12 cellular contexts compared by ENCODE assay signal in the genomic region with DNA sequence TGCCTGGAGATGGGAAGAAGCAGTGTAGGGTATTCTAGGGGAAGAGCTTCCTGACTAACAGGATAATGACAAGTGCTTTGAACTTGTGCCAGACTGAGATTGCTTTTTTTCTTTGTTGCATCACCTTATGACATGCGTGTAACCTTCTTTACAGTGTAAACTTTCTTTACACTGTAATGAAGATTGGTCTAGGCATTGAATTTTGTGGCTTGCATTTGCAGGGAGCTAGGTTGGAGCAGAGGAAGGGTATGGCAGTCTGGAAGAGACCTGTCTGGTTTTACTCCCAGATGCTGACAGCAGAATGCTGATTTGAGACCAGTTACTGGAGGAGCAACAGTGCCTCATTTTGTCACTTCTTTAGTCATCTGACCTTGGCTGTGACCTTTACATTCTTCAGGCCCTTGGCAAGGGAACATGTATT. TPM values are rescaled to one million over a fixed set of nuclear protein-coding genes. Genes with fewer than 3 reads are reported as not detected.
DNase-seq lines count a peak whose midpoint lies in the region; ATAC-seq, FAIRE-seq and TF ChIP-seq lines count a peak whose summit lies in the region.
"Had no signal": no experiment of that assay in that cellular context is flagged by ENCODE, and none has a peak within 500 bp of the region (broad histone marks: within the 10 kb centered on the region; RNA-seq: fewer than 3 reads in every experiment).

No MANE protein-coding gene starts in this region.

- H3K27me3 ChIP-seq in HepG2 (ENCODE audit: control insufficient read depth in 1 of 2, insufficient read depth in 2 of 2, low read length in 2 of 2), result no peaks in the 10 kb centered on the region; a peak in 1 of 5 replicates
- H3K27me3 ChIP-seq: Peyer's patch had no signal

- H3K9me3 ChIP-seq in HEK293 (ENCODE audit: control insufficient read depth, insufficient read depth, low read depth, low read length), result no peaks in the 10 kb centered on the region
- no peaks in the 10 kb centered on the region for H3K9me3 ChIP-seq in HepG2 (ENCODE audit: low read length)
- H3K9me3 ChIP-seq: Peyer's patch had no signal

- H3K27ac Mint-ChIP-seq in activated naive CD8-positive, alpha-beta T cell treated with anti-CD3 and anti-CD28 coated beads, Interleukin-2, amount 10 ng/mL, durations not matched to agents 7 days and 5 days, result peak overlapping the region; percentile 75

- H3K36me3 Mint-ChIP-seq in activated naive CD8-positive, alpha-beta T cell treated with anti-CD3 and anti-CD28 coated beads, Interleukin-2, amount 10 ng/mL, durations not matched to agents 7 days and 5 days, result peaks cover 51% of the 10 kb centered on the region

- no peak overlapping the region for H3K4me2 ChIP-seq in HepG2 (ENCODE audit: low read depth, low read length)

- intact Hi-C loops in HepG2 (cut with micrococcal nuclease; ENCODE audit: unreplicated experiment), result no loop called here

- TF ChIP-seq POLR2A in HepG2 (IDR thresholded peaks at IDR 0.05; ENCODE audit: insufficient read depth in 1 of 2, low read depth in 2 of 2, low read length in 2 of 2), result no peak

- no peaks in the 10 kb centered on the region for H3K27me3 Mint-ChIP-seq in activated naive CD8-positive, alpha-beta T cell treated with anti-CD3 and anti-CD28 coated beads, Interleukin-2, amount 10 ng/mL, durations not matched to agents 7 days and 5 days

- DNase-seq in AG09309 (ENCODE audit: low read depth) (peak; percentile 20), HepG2 (ENCODE audit: low spot score) (peak; percentile 25), KBM-7 (no peak), mesenteric fat pad (ENCODE audit: low spot score) (no peak)
- DNase-seq in activated naive CD8-positive, alpha-beta T cell treated with anti-CD3 and anti-CD28 coated beads, Interleukin-2, amount 10 ng/mL, durations not matched to agents 7 days and 5 days, result no peak
- DNase-seq: GDM1; NCI-H1092; Peyer's patch; stimulated activated CD4-positive, alpha-beta T cell treated with anti-CD3 and anti-CD28 coated beads, Interleukin-4, amount 100 ng/mL, for 24 hours had no signal

- no peak overlapping the region for H2AFZ ChIP-seq in HepG2 (ENCODE audit: low read length)

- TF ChIP-seq CTCF in AG09309 (IDR thresholded peaks at IDR 0.05; ENCODE audit: control insufficient read depth, insufficient read depth, low read depth, low read length, missing control alignments) (no peak), HEK293 (tag by site-specific recombination; IDR thresholded peaks at IDR 0.05) (no peak), HepG2 (CRISPR knock-in tag; IDR thresholded peaks at IDR 0.05) (no peak)

- H3K4me3 Mint-ChIP-seq in activated naive CD8-positive, alpha-beta T cell treated with anti-CD3 and anti-CD28 coated beads, Interleukin-2, amount 10 ng/mL, durations not matched to agents 7 days and 5 days, result no peak overlapping the region

- BruUV-seq in HepG2 (replicated peaks; lab: Mats Ljungman, UMichigan), result no TSS peak

- H3K36me3 ChIP-seq in HEK293 (ENCODE audit: control insufficient read depth in 2 of 2, insufficient read depth in 1 of 2, low read length in 2 of 2), result peaks cover 27 to 82% of the 10 kb centered on the region in 2 experiments
- peaks cover 5 to 22% of the 10 kb centered on the region in 2 experiments for H3K36me3 ChIP-seq in HepG2 (replicated peaks in 1 of 2; ENCODE audit: control insufficient read depth in 1 of 2, insufficient read depth in 2 of 2, low read length in 2 of 2)

- H3K4me1 ChIP-seq in HEK293 (ENCODE audit: control insufficient read depth, insufficient read depth, low read length), result peaks cover 3% of the 10 kb centered on the region; the same call in 1 of the 2 replicates
- H3K4me1 ChIP-seq in HepG2 (ENCODE audit: insufficient read depth, low read length), result peaks cover 48% of the 10 kb centered on the region

- no peak overlapping the region for H3K4me3 ChIP-seq in AG09309 (ENCODE audit: control insufficient read depth, low read depth, low read length)
- no peak overlapping the region for H3K4me3 ChIP-seq in HEK293 (ENCODE audit: low read depth, low read length)
- H3K4me3 ChIP-seq in HepG2 (replicated peaks in 1 of 3; ENCODE audit: insufficient read depth in 1 of 3, low read depth in 2 of 3, low read length in 3 of 3), result no peak overlapping the region
- H3K4me3 ChIP-seq: Peyer's patch had no signal

- no peak for ATAC-seq in activated naive CD8-positive, alpha-beta T cell treated with anti-CD3 and anti-CD28 coated beads, Interleukin-2, amount 10 ng/mL, durations not matched to agents 7 days and 5 days (ENCODE audit: low read depth)
- ATAC-seq in HepG2, result no peak
- ATAC-seq in GM21723 (IDR thresholded peaks at IDR 0.05; ENCODE audit: unreplicated experiment), result no peak
- ATAC-seq in GM18861 (IDR thresholded peaks at IDR 0.05; ENCODE audit: unreplicated experiment), result no peak

- H4K20me1 ChIP-seq in HepG2 (ENCODE audit: insufficient read depth, low read length), result peaks cover 22% of the 10 kb centered on the region

- H3K27ac ChIP-seq in HEK293 (ENCODE audit: extremely low read depth, low read depth, low read length) (no peak overlapping the region), HepG2 (ENCODE audit: extremely low read length, insufficient read depth, low read length) (no peak overlapping the region)
- H3K27ac ChIP-seq: Peyer's patch had no signal

- no peak for TF ChIP-seq RAD21 in HepG2 (CRISPR knock-in tag; IDR thresholded peaks at IDR 0.05)

- H3K4me1 Mint-ChIP-seq in activated naive CD8-positive, alpha-beta T cell treated with anti-CD3 and anti-CD28 coated beads, Interleukin-2, amount 10 ng/mL, durations not matched to agents 7 days and 5 days, result peaks cover 43% of the 10 kb centered on the region

- no peaks in the 10 kb centered on the region for H3K9me3 Mint-ChIP-seq in activated naive CD8-positive, alpha-beta T cell treated with anti-CD3 and anti-CD28 coated beads, Interleukin-2, amount 10 ng/mL, durations not matched to agents 7 days and 5 days

- TF ChIP-seq EP300 in HepG2 (IDR thresholded peaks at IDR 0.05; ENCODE audit: low read depth in 2 of 2, low read length in 2 of 2) (no peak), HepG2 (CRISPR knock-in tag; IDR thresholded peaks at IDR 0.05; ENCODE audit: borderline replicate concordance) (no peak)

- H3K9ac ChIP-seq in HepG2 (ENCODE audit: insufficient read depth, low read depth, low read length), result no peak overlapping the region

- no peak for FAIRE-seq in HepG2 (lab: Jason Lieb, UNC)

- in situ Hi-C loops in HepG2 (cut with HindIII; ENCODE audit: extremely low pct_ligation_motif_present, low pct_unique_long_range_greater_than_20kb) (no loop called here), KBM-7 (cut with MboI; ENCODE audit: low pct_unique_long_range_greater_than_20kb, low sequenced_read_pairs) (no loop called here)

- POLR2A ChIA-PET in HEK293 (lab: Yijun Ruan, JAX), result interaction anchor here (1.0 to 1.8 kb wide), 5 partner anchors 13 to 42 kb away, joined by 3 to 7 read pairs (median 3); no protein-coding TSS in a partner anchor
- POLR2A ChIA-PET in activated naive CD8-positive, alpha-beta T cell treated with anti-CD3 and anti-CD28 coated beads, Interleukin-2, amount 10 ng/mL, durations not matched to agents 7 days and 5 days (lab: Charles Lee), result interaction anchor here (0.7 to 1.7 kb wide), 2 partner anchors 21 to 317 kb away, joined by 3 to 6 read pairs; no protein-coding TSS in a partner anchor
- POLR2A ChIA-PET in HepG2 (lab: Yijun Ruan, JAX), result interaction anchor here (0.7 to 2.1 kb wide), 13 partner anchors 10 to 303 kb away, joined by 3 to 15 read pairs (median 3); a partner anchor contains a TSS

- CTCF ChIA-PET in HEK293 (lab: Yijun Ruan, JAX), result interaction anchor here (0.9 to 1.5 kb wide), 4 partner anchors 13 to 41 kb away, joined by 4 to 6 read pairs (median 4); no protein-coding TSS in a partner anchor
- CTCF ChIA-PET in HepG2 (lab: Yijun Ruan, JAX; ENCODE audit: low intra/inter-chr PET ratio, low total read pairs), result no interaction called here

- 81% methylated on average over 1 of the region's 1 CpG for WGBS in HepG2 (ENCODE audit: low lambda C conversion rate)

- H3K79me2 ChIP-seq in HepG2 (ENCODE audit: insufficient read depth, low read length), result peaks cover 37% of the 10 kb centered on the region

RNA-seq across cellular contexts. Expression of a gene that starts 5.6 kb away (rescaled TPM):
- 100 to 1,000 TPM; 178 to 181 TPM for total RNA-seq in activated naive CD8-positive, alpha-beta T cell treated with anti-CD3 and anti-CD28 coated beads, Interleukin-2, amount 10 ng/mL, durations not matched to agents 7 days and 5 days
- total RNA-seq in HepG2 (2016; rRNA removed; fragmentation: Illumina TruSeq; extraction: Trizol), result 83.4 and 88.1 TPM in 2 replicates
- 42.2 and 43.5 TPM in 2 replicates for total RNA-seq in HepG2 (2016; cell fraction: cytosol; rRNA removed; fragmentation: Illumina TruSeq; extraction: Trizol; ENCODE audit: low read depth)
- 83.5 and 97.1 TPM in 2 replicates for total RNA-seq in HepG2 (2016; cell fraction: insoluble cytoplasmic fraction; rRNA removed; fragmentation: Illumina TruSeq; extraction: Trizol)
- 57.3 and 60.8 TPM in 2 replicates for total RNA-seq in HepG2 (2016; cell fraction: membrane; rRNA removed; fragmentation: Illumina TruSeq; extraction: Trizol)
- 58.4 and 60.1 TPM in 2 replicates for total RNA-seq in HepG2 (2016; cell fraction: nucleus; rRNA removed; fragmentation: Illumina TruSeq; extraction: Trizol)
- polyA plus RNA-seq in HepG2 (2011; rRNA removed), result 66.8 and 71.4 TPM in 2 replicates
- polyA plus RNA-seq in HepG2 (2011; cell fraction: cytosol; rRNA removed), result 52.8 and 58.0 TPM in 2 replicates
- 181 and 193 TPM in 2 replicates for polyA plus RNA-seq in HepG2 (2011; cell fraction: nucleus; rRNA removed)
- polyA plus RNA-seq in HepG2 (2012), result 46.8 and 59.0 TPM in 2 replicates
- polyA plus RNA-seq in HepG2 (2016; cell fraction: cytosol; fragmentation: Illumina TruSeq; extraction: Trizol; ENCODE audit: low read depth), result 33.5 and 35.4 TPM in 2 replicates
- 91.3 and 93.6 TPM in 2 replicates for polyA plus RNA-seq in HepG2 (2016; cell fraction: insoluble cytoplasmic fraction; fragmentation: Illumina TruSeq; extraction: Trizol; ENCODE audit: low read depth)
- polyA plus RNA-seq in HepG2 (2016; cell fraction: membrane; fragmentation: Illumina TruSeq; extraction: Trizol; ENCODE audit: low read depth), result 43.2 and 43.8 TPM in 2 replicates
- polyA plus RNA-seq in HepG2 (2016; cell fraction: nucleus; fragmentation: Illumina TruSeq; extraction: Trizol; ENCODE audit: insufficient read depth, low read depth), result 125 and 136 TPM in 2 replicates
- polyA minus RNA-seq in HepG2 (2011; rRNA and poly(A)+ RNA removed; ENCODE audit: low replicate concordance), result 62.5 and 94.9 TPM in 2 replicates
- polyA minus RNA-seq in HepG2 (2011; cell fraction: cytosol; rRNA and poly(A)+ RNA removed), result 19.2 and 26.2 TPM in 2 replicates
- 62.4 and 65.9 TPM in 2 replicates for polyA minus RNA-seq in HepG2 (2011; cell fraction: nucleus; rRNA and poly(A)+ RNA removed)
- total RNA-seq in mesenteric fat pad, result 21.0 TPM

RNA-seq across cellular contexts. Expression of a gene that starts 28.2 kb away (rescaled TPM):
- total RNA-seq in activated naive CD8-positive, alpha-beta T cell treated with anti-CD3 and anti-CD28 coated beads, Interleukin-2, amount 10 ng/mL, durations not matched to agents 7 days and 5 days, result 10 to 100 TPM; 26.5 to 31.1 TPM
- total RNA-seq in HepG2 (2016; rRNA removed; fragmentation: Illumina TruSeq; extraction: Trizol) (7.8 and 20.2 TPM in 2 replicates), mesenteric fat pad (38.2 TPM)
- total RNA-seq in HepG2 (2016; cell fraction: cytosol; rRNA removed; fragmentation: Illumina TruSeq; extraction: Trizol; ENCODE audit: low read depth), result 4.1 and 4.5 TPM in 2 replicates
- total RNA-seq in HepG2 (2016; cell fraction: insoluble cytoplasmic fraction; rRNA removed; fragmentation: Illumina TruSeq; extraction: Trizol), result 6.4 and 19.4 TPM in 2 replicates
- total RNA-seq in HepG2 (2016; cell fraction: membrane; rRNA removed; fragmentation: Illumina TruSeq; extraction: Trizol), result 7.4 and 7.6 TPM in 2 replicates
- 22.3 and 27.4 TPM in 2 replicates for total RNA-seq in HepG2 (2016; cell fraction: nucleus; rRNA removed; fragmentation: Illumina TruSeq; extraction: Trizol)
- polyA plus RNA-seq in HepG2 (2011; rRNA removed), result 17.7 and 27.5 TPM in 2 replicates
- 11.6 and 12.5 TPM in 2 replicates for polyA plus RNA-seq in HepG2 (2011; cell fraction: cytosol; rRNA removed)
- polyA plus RNA-seq in HepG2 (2011; cell fraction: nucleus; rRNA removed), result 57.6 and 68.7 TPM in 2 replicates
- 14.7 and 15.9 TPM in 2 replicates for polyA plus RNA-seq in HepG2 (2012)
- 3.3 and 3.6 TPM in 2 replicates for polyA plus RNA-seq in HepG2 (2016; cell fraction: cytosol; fragmentation: Illumina TruSeq; extraction: Trizol; ENCODE audit: low read depth)
- polyA plus RNA-seq in HepG2 (2016; cell fraction: insoluble cytoplasmic fraction; fragmentation: Illumina TruSeq; extraction: Trizol; ENCODE audit: low read depth), result 6.0 and 8.7 TPM in 2 replicates
- 6.0 and 6.5 TPM in 2 replicates for polyA plus RNA-seq in HepG2 (2016; cell fraction: membrane; fragmentation: Illumina TruSeq; extraction: Trizol; ENCODE audit: low read depth)
- 38.9 and 42.1 TPM in 2 replicates for polyA plus RNA-seq in HepG2 (2016; cell fraction: nucleus; fragmentation: Illumina TruSeq; extraction: Trizol; ENCODE audit: insufficient read depth, low read depth)
- 55.8 and 92.1 TPM in 2 replicates for polyA minus RNA-seq in HepG2 (2011; rRNA and poly(A)+ RNA removed; ENCODE audit: low replicate concordance)
- 13.0 and 13.5 TPM in 2 replicates for polyA minus RNA-seq in HepG2 (2011; cell fraction: cytosol; rRNA and poly(A)+ RNA removed)
- 35.7 and 37.6 TPM in 2 replicates for polyA minus RNA-seq in HepG2 (2011; cell fraction: nucleus; rRNA and poly(A)+ RNA removed)

RNA-seq across cellular contexts. Expression of a gene that starts 34.2 kb away (rescaled TPM):
- 1 to 10 TPM; 1.1 to 1.3 TPM for total RNA-seq in activated naive CD8-positive, alpha-beta T cell treated with anti-CD3 and anti-CD28 coated beads, Interleukin-2, amount 10 ng/mL, durations not matched to agents 7 days and 5 days
- 86.4 and 93.3 TPM in 2 replicates for total RNA-seq in HepG2 (2016; rRNA removed; fragmentation: Illumina TruSeq; extraction: Trizol)
- 23.5 and 25.6 TPM in 2 replicates for total RNA-seq in HepG2 (2016; cell fraction: cytosol; rRNA removed; fragmentation: Illumina TruSeq; extraction: Trizol; ENCODE audit: low read depth)
- 85.9 and 101 TPM in 2 replicates for total RNA-seq in HepG2 (2016; cell fraction: insoluble cytoplasmic fraction; rRNA removed; fragmentation: Illumina TruSeq; extraction: Trizol)
- total RNA-seq in HepG2 (2016; cell fraction: membrane; rRNA removed; fragmentation: Illumina TruSeq; extraction: Trizol), result 44.9 and 52.0 TPM in 2 replicates
- 48.3 and 58.6 TPM in 2 replicates for total RNA-seq in HepG2 (2016; cell fraction: nucleus; rRNA removed; fragmentation: Illumina TruSeq; extraction: Trizol)
- polyA plus RNA-seq in HepG2 (2011; rRNA removed), result 47.9 and 56.8 TPM in 2 replicates
- 46.8 and 58.3 TPM in 2 replicates for polyA plus RNA-seq in HepG2 (2011; cell fraction: cytosol; rRNA removed)
- polyA plus RNA-seq in HepG2 (2011; cell fraction: nucleus; rRNA removed), result 69.7 and 70.5 TPM in 2 replicates
- polyA plus RNA-seq in HepG2 (2012), result 37.6 and 45.0 TPM in 2 replicates
- polyA plus RNA-seq in HepG2 (2016; cell fraction: cytosol; fragmentation: Illumina TruSeq; extraction: Trizol; ENCODE audit: low read depth), result 19.9 and 22.2 TPM in 2 replicates
- polyA plus RNA-seq in HepG2 (2016; cell fraction: insoluble cytoplasmic fraction; fragmentation: Illumina TruSeq; extraction: Trizol; ENCODE audit: low read depth), result 75.8 and 91.5 TPM in 2 replicates
- 36.6 and 40.8 TPM in 2 replicates for polyA plus RNA-seq in HepG2 (2016; cell fraction: membrane; fragmentation: Illumina TruSeq; extraction: Trizol; ENCODE audit: low read depth)
- 92.3 and 96.2 TPM in 2 replicates for polyA plus RNA-seq in HepG2 (2016; cell fraction: nucleus; fragmentation: Illumina TruSeq; extraction: Trizol; ENCODE audit: insufficient read depth, low read depth)
- 46.1 and 86.9 TPM in 2 replicates for polyA minus RNA-seq in HepG2 (2011; rRNA and poly(A)+ RNA removed; ENCODE audit: low replicate concordance)
- 31.6 and 35.2 TPM in 2 replicates for polyA minus RNA-seq in HepG2 (2011; cell fraction: cytosol; rRNA and poly(A)+ RNA removed)
- 26.5 and 27.4 TPM in 2 replicates for polyA minus RNA-seq in HepG2 (2011; cell fraction: nucleus; rRNA and poly(A)+ RNA removed)
- 14.9 TPM for total RNA-seq in mesenteric fat pad

RNA-seq across cellular contexts. Expression of a gene that starts 37.4 kb away (rescaled TPM):
- 10 to 100 TPM; 11.7 to 15.1 TPM for total RNA-seq in activated naive CD8-positive, alpha-beta T cell treated with anti-CD3 and anti-CD28 coated beads, Interleukin-2, amount 10 ng/mL, durations not matched to agents 7 days and 5 days
- 36.5 and 41.8 TPM in 2 replicates for total RNA-seq in HepG2 (2016; rRNA removed; fragmentation: Illumina TruSeq; extraction: Trizol)
- 22.0 and 26.3 TPM in 2 replicates for total RNA-seq in HepG2 (2016; cell fraction: cytosol; rRNA removed; fragmentation: Illumina TruSeq; extraction: Trizol; ENCODE audit: low read depth)
- total RNA-seq in HepG2 (2016; cell fraction: insoluble cytoplasmic fraction; rRNA removed; fragmentation: Illumina TruSeq; extraction: Trizol), result 41.4 and 43.5 TPM in 2 replicates
- total RNA-seq in HepG2 (2016; cell fraction: membrane; rRNA removed; fragmentation: Illumina TruSeq; extraction: Trizol), result 46.0 and 47.2 TPM in 2 replicates
- total RNA-seq in HepG2 (2016; cell fraction: nucleus; rRNA removed; fragmentation: Illumina TruSeq; extraction: Trizol), result 30.2 and 30.9 TPM in 2 replicates
- polyA plus RNA-seq in HepG2 (2011; rRNA removed), result 102 and 115 TPM in 2 replicates
- 63.3 and 100 TPM in 2 replicates for polyA plus RNA-seq in HepG2 (2011; cell fraction: cytosol; rRNA removed)
- polyA plus RNA-seq in HepG2 (2011; cell fraction: nucleus; rRNA removed), result 260 and 267 TPM in 2 replicates
- polyA plus RNA-seq in HepG2 (2012), result 31.6 and 34.5 TPM in 2 replicates
- 18.8 and 21.2 TPM in 2 replicates for polyA plus RNA-seq in HepG2 (2016; cell fraction: cytosol; fragmentation: Illumina TruSeq; extraction: Trizol; ENCODE audit: low read depth)
- polyA plus RNA-seq in HepG2 (2016; cell fraction: insoluble cytoplasmic fraction; fragmentation: Illumina TruSeq; extraction: Trizol; ENCODE audit: low read depth), result 29.3 and 35.1 TPM in 2 replicates
- polyA plus RNA-seq in HepG2 (2016; cell fraction: membrane; fragmentation: Illumina TruSeq; extraction: Trizol; ENCODE audit: low read depth), result 29.5 and 32.4 TPM in 2 replicates
- 72.4 and 72.5 TPM in 2 replicates for polyA plus RNA-seq in HepG2 (2016; cell fraction: nucleus; fragmentation: Illumina TruSeq; extraction: Trizol; ENCODE audit: insufficient read depth, low read depth)
- 123 and 184 TPM in 2 replicates for polyA minus RNA-seq in HepG2 (2011; rRNA and poly(A)+ RNA removed; ENCODE audit: low replicate concordance)
- 21.1 and 25.4 TPM in 2 replicates for polyA minus RNA-seq in HepG2 (2011; cell fraction: cytosol; rRNA and poly(A)+ RNA removed)
- polyA minus RNA-seq in HepG2 (2011; cell fraction: nucleus; rRNA and poly(A)+ RNA removed), result 36.3 and 39.8 TPM in 2 replicates
- 73.2 TPM for total RNA-seq in mesenteric fat pad

RNA-seq across cellular contexts. Expression of a gene that starts 43.7 kb away (rescaled TPM):
- 100 to 1,000 TPM; 108 to 113 TPM for total RNA-seq in activated naive CD8-positive, alpha-beta T cell treated with anti-CD3 and anti-CD28 coated beads, Interleukin-2, amount 10 ng/mL, durations not matched to agents 7 days and 5 days
- 67.9 and 75.3 TPM in 2 replicates for total RNA-seq in HepG2 (2016; rRNA removed; fragmentation: Illumina TruSeq; extraction: Trizol)
- total RNA-seq in HepG2 (2016; cell fraction: cytosol; rRNA removed; fragmentation: Illumina TruSeq; extraction: Trizol; ENCODE audit: low read depth), result 26.0 and 28.5 TPM in 2 replicates
- 60.7 and 78.7 TPM in 2 replicates for total RNA-seq in HepG2 (2016; cell fraction: insoluble cytoplasmic fraction; rRNA removed; fragmentation: Illumina TruSeq; extraction: Trizol)
- total RNA-seq in HepG2 (2016; cell fraction: membrane; rRNA removed; fragmentation: Illumina TruSeq; extraction: Trizol), result 25.6 and 29.2 TPM in 2 replicates
- total RNA-seq in HepG2 (2016; cell fraction: nucleus; rRNA removed; fragmentation: Illumina TruSeq; extraction: Trizol), result 63.0 and 73.9 TPM in 2 replicates
- 32.3 and 40.5 TPM in 2 replicates for polyA plus RNA-seq in HepG2 (2011; rRNA removed)
- 49.9 and 52.5 TPM in 2 replicates for polyA plus RNA-seq in HepG2 (2011; cell fraction: cytosol; rRNA removed)
- 135 and 137 TPM in 2 replicates for polyA plus RNA-seq in HepG2 (2011; cell fraction: nucleus; rRNA removed)
- polyA plus RNA-seq in HepG2 (2012), result 36.2 and 56.4 TPM in 2 replicates
- 5.1 and 6.2 TPM in 2 replicates for polyA plus RNA-seq in HepG2 (2016; cell fraction: cytosol; fragmentation: Illumina TruSeq; extraction: Trizol; ENCODE audit: low read depth)
- polyA plus RNA-seq in HepG2 (2016; cell fraction: insoluble cytoplasmic fraction; fragmentation: Illumina TruSeq; extraction: Trizol; ENCODE audit: low read depth), result 34.1 and 42.3 TPM in 2 replicates
- polyA plus RNA-seq in HepG2 (2016; cell fraction: membrane; fragmentation: Illumina TruSeq; extraction: Trizol; ENCODE audit: low read depth), result 10.4 and 11.9 TPM in 2 replicates
- 93.3 and 105 TPM in 2 replicates for polyA plus RNA-seq in HepG2 (2016; cell fraction: nucleus; fragmentation: Illumina TruSeq; extraction: Trizol; ENCODE audit: insufficient read depth, low read depth)
- polyA minus RNA-seq in HepG2 (2011; rRNA and poly(A)+ RNA removed; ENCODE audit: low replicate concordance), result 128 and 215 TPM in 2 replicates
- 18.9 and 27.2 TPM in 2 replicates for polyA minus RNA-seq in HepG2 (2011; cell fraction: cytosol; rRNA and poly(A)+ RNA removed)
- 108 and 119 TPM in 2 replicates for polyA minus RNA-seq in HepG2 (2011; cell fraction: nucleus; rRNA and poly(A)+ RNA removed)
- total RNA-seq in mesenteric fat pad, result 57.0 TPM

Comparison
In these comparisons a context has a peak if more than half of its experiments do, and no peak if none do; other contexts are left out.
1. DNase-seq: peak in AG09309 (single experiment) and HepG2 (single experiment); none in activated naive CD8-positive, alpha-beta T cell treated with anti-CD3 and anti-CD28 coated beads, Interleukin-2, amount 10 ng/mL, durations not matched to agents 7 days and 5 days (single experiment), KBM-7 (single experiment) and mesenteric fat pad (single experiment).